23 cellular contexts compared by ENCODE assay signal in genomic region chr7:29929018-29929807, GRCh38.
DNase-seq lines count a peak whose midpoint lies in the region; ATAC-seq, FAIRE-seq and TF ChIP-seq lines count a peak whose summit lies in the region.
"Had no signal": no experiment of that assay in that cellular context is flagged by ENCODE, and none has a peak within 500 bp of the region (broad histone marks: within the 10 kb centered on the region; RNA-seq: fewer than 3 reads in every experiment).

No MANE protein-coding gene starts in this region.

- DNase-seq in Right ventricle myocardium inferior (ENCODE audit: missing footprints) (no peak), cardiac septum (ENCODE audit: low spot score) (no peak), osteocyte (ENCODE audit: extremely low spot score, unreplicated experiment) (peak; percentile 83), H4 (ENCODE audit: low spot score) (no peak), frontal cortex (ENCODE audit: low spot score in 2 of 2) (no peak)
- no peak for DNase-seq in activated CD4-positive, CD25-positive, alpha-beta regulatory T cell treated with anti-CD3 and anti-CD28 coated beads, Interleukin-2, amount 50 U/mL, for 72 hours
- DNase-seq: AML-193; CD4-positive, alpha-beta T cell; H9; IMR-90; KG1; MG63; NCI-H1105 treated with DMSO at 0.1 percent for 48 hours; NCI-H146; NCI-H2029 treated with DMSO at 0.1 percent for 48 hours; NCI-H2171; NCI-H226; NCI-H524; NCI-H774; PC-3; SHP77 had no signal

- no peaks in the 10 kb centered on the region for H3K9me3 Mint-ChIP-seq in osteocyte (ENCODE audit: unreplicated experiment)
- H3K9me3 Mint-ChIP-seq: CD4-positive, alpha-beta T cell; H9 had no signal

- H3K36me3 Mint-ChIP-seq in osteocyte (ENCODE audit: unreplicated experiment) = peaks cover 36% of the 10 kb centered on the region

- H3K4me3 Mint-ChIP-seq in osteocyte (ENCODE audit: unreplicated experiment) = no peak overlapping the region
- H3K4me3 Mint-ChIP-seq: CD4-positive, alpha-beta T cell; H9 had no signal

- H3K27ac Mint-ChIP-seq in osteocyte (ENCODE audit: unreplicated experiment) = no peak overlapping the region
- H3K27ac Mint-ChIP-seq: CD4-positive, alpha-beta T cell had no signal

- peak; percentile 16 for ATAC-seq in Right ventricle myocardium inferior
- ATAC-seq in esophagus mucosa = peak; percentile 25
- ATAC-seq: PC-3 had no signal

- no peak for TF ChIP-seq CTCF in osteocyte (IDR thresholded peaks at IDR 0.05)

- intact Hi-C loops in Right ventricle myocardium inferior (cut with DNase I) (no loop called here), cardiac septum (cut with DNase I) (no loop called here)

- H3K27me3 Mint-ChIP-seq in osteocyte (ENCODE audit: unreplicated experiment) = no peaks in the 10 kb centered on the region
- H3K27me3 Mint-ChIP-seq: CD4-positive, alpha-beta T cell had no signal

- FAIRE-seq in frontal cortex (lab: Jason Lieb, UNC) = no peak
- FAIRE-seq: D721Med had no signal

- peaks cover 8% of the 10 kb centered on the region for H3K4me1 Mint-ChIP-seq in osteocyte (ENCODE audit: unreplicated experiment)
